Comparison of ENCODE assay signal across 8 cellular contexts in genomic region chr7:26198781-26199169, GRCh38. TPM values are rescaled to one million over a fixed set of nuclear protein-coding genes. Genes with fewer than 3 reads are reported as not detected.
DNase-seq lines count a peak whose midpoint lies in the region; ATAC-seq and TF ChIP-seq lines count a peak whose summit lies in the region.

No MANE protein-coding gene starts in this region.

- H3K27me3 ChIP-seq in A673 (replicated peaks; ENCODE audit: insufficient read depth, low read depth, low read length, poor library complexity) (no peaks in the 10 kb centered on the region), HUES6 (ENCODE audit: control insufficient read depth, insufficient read depth, low read length) (no peaks in the 10 kb centered on the region), mucosa of rectum (ENCODE audit: control insufficient read depth in 2 of 2, insufficient read depth in 2 of 2, low read length in 2 of 2) (no peaks in the 10 kb centered on the region)

- H3K4me3 ChIP-seq in A673 (ENCODE audit: low read depth, low read length, poor library complexity, severe bottlenecking), result peak overlapping the region; percentile 91
- peak overlapping the region; percentile 97 for H3K4me3 ChIP-seq in HUES6 (ENCODE audit: low read depth, low read length)
- peak overlapping the region; percentile 98 to 99 for H3K4me3 ChIP-seq in cardiac fibroblast (replicated peaks in 1 of 2; ENCODE audit: low read depth in 2 of 2, low read length in 2 of 2)
- H3K4me3 ChIP-seq in mucosa of rectum (ENCODE audit: low read length in 2 of 2), result peak overlapping the region; percentile 92 to 100

- POLR2A ChIA-PET in A673 (lab: Charles Lee; ENCODE audit: low non-redundant PET), result no interaction called here

- H3K36me3 ChIP-seq in A673 (ENCODE audit: insufficient read depth, low read length, poor library complexity, severe bottlenecking) (peaks cover 66% of the 10 kb centered on the region), HUES6 (ENCODE audit: control insufficient read depth, insufficient read depth, low read length) (peaks cover 74% of the 10 kb centered on the region), mucosa of rectum (ENCODE audit: control insufficient read depth in 2 of 2, insufficient read depth in 2 of 2, low read length in 2 of 2) (peaks cover 32 to 37% of the 10 kb centered on the region in 2 donors)

- no peaks in the 10 kb centered on the region for H3K9me3 ChIP-seq in A673 (ENCODE audit: low read depth, low read length, poor library complexity, severe bottlenecking)
- no peaks in the 10 kb centered on the region for H3K9me3 ChIP-seq in HUES6 (ENCODE audit: control insufficient read depth, insufficient read depth, low read depth, low read length)
- H3K9me3 ChIP-seq in mucosa of rectum (ENCODE audit: control insufficient read depth in 2 of 2, low read length in 2 of 2), result no peaks in the 10 kb centered on the region

- intact Hi-C loops in A673 (cut with micrococcal nuclease; ENCODE audit: unreplicated experiment), result loop anchor here (2.0 to 5.0 kb wide), 2 partner anchors 108 to 306 kb away; no protein-coding TSS in a partner anchor

- H3K27ac ChIP-seq in A673 (ENCODE audit: low read depth, low read length, poor library complexity, severe bottlenecking) (peak overlapping the region; percentile 100), HUES6 (ENCODE audit: low read depth, low read length) (peak overlapping the region; percentile 98), mucosa of rectum (ENCODE audit: low read depth in 2 of 2, low read length in 2 of 2) (peak overlapping the region; percentile 100)

- CTCF ChIA-PET in A673 (lab: Charles Lee), result interaction anchor here (0.8 to 1.2 kb wide), 2 partner anchors 108 to 120 kb away, joined by 3 to 4 read pairs; no protein-coding TSS in a partner anchor

- TF ChIP-seq CTCF in A673 (conservative IDR thresholded peaks at IDR 0.05; ENCODE audit: low read depth, low read length), result no peak
- TF ChIP-seq CTCF in cardiac fibroblast (IDR thresholded peaks at IDR 0.05; ENCODE audit: low read depth, low read length), result no peak

- peak overlapping the region; percentile 100 for H3K9ac ChIP-seq in HUES6 (ENCODE audit: low read length)
- H3K9ac ChIP-seq in mucosa of rectum (ENCODE audit: low read depth in 1 of 2, low read length in 2 of 2), result peak overlapping the region; percentile 100

- no peak for ATAC-seq in GM21526 (IDR thresholded peaks at IDR 0.05; ENCODE audit: low FRiP score, unreplicated experiment)

- no peak for DNase-seq in A673 (ENCODE audit: low spot score)
- no peak for DNase-seq in cardiac fibroblast (ENCODE audit: low read depth in 2 of 2)
- no peak for DNase-seq in NCI-H1417 (lab: John Stamatoyannopoulos, UW)
- no peak for DNase-seq in NCI-H1105 (lab: John Stamatoyannopoulos, UW)
- DNase-seq in globus pallidus (ENCODE audit: low spot score), result no peak

- peaks cover 32% of the 10 kb centered on the region for H3K4me1 ChIP-seq in A673 (ENCODE audit: insufficient read depth, low read length, poor library complexity, severe bottlenecking)
- peaks cover 15% of the 10 kb centered on the region; the same call in 1 of the 2 replicates for H3K4me1 ChIP-seq in HUES6 (ENCODE audit: control insufficient read depth, insufficient read depth, low read length)
- H3K4me1 ChIP-seq in mucosa of rectum (ENCODE audit: control insufficient read depth in 2 of 2, insufficient read depth in 2 of 2, low read length in 2 of 2), result peaks cover 18 to 34% of the 10 kb centered on the region in 2 donors

- no TSS peak for BruUV-seq in A673 (replicated peaks; lab: Mats Ljungman, UMichigan)

RNA-seq across cellular contexts. Expression of gene HNRNPA2B1, which starts 1.8 kb away (rescaled TPM):
- total RNA-seq in A673 (2021), result 1,150 and 1,229 TPM in 2 replicates

RNA-seq across cellular contexts. Expression of gene CBX3, which starts 2.8 kb away (rescaled TPM):
- 228 TPM in 2 replicates for total RNA-seq in A673 (2021)

RNA-seq across cellular contexts. Expression of gene NFE2L3, which starts 46.8 kb away (rescaled TPM):
- total RNA-seq in A673 (2021), result 8.5 and 8.6 TPM in 2 replicates
